1 cellular context compared by ENCODE assay signal in genomic region chr3:86938706-86939105, GRCh38.
TF ChIP-seq lines count a peak whose summit lies in the region.

No MANE protein-coding gene starts in this region.

TF ChIP-seq in IMR-90, 13 proteins besides CTCF, POLR2A, EP300 and RAD21:
- no peak for TF ChIP-seq RFX5 (IDR thresholded peaks at IDR 0.05; ENCODE audit: low read depth, low read length)
